Comparison of ENCODE assay signal across 1 cellular context in genomic region chr3:93973160-93974126, GRCh38.
TF ChIP-seq lines count a peak whose summit lies in the region.

Gene PROS1 (minus strand): TSS chr3:93973896. CDS start chr3:93973749, 147 bp downstream.

TF ChIP-seq in K562, 482 proteins besides CTCF, POLR2A, EP300 and RAD21 (continued from another document and continues in another):
- TF ChIP-seq, protein P1, sequence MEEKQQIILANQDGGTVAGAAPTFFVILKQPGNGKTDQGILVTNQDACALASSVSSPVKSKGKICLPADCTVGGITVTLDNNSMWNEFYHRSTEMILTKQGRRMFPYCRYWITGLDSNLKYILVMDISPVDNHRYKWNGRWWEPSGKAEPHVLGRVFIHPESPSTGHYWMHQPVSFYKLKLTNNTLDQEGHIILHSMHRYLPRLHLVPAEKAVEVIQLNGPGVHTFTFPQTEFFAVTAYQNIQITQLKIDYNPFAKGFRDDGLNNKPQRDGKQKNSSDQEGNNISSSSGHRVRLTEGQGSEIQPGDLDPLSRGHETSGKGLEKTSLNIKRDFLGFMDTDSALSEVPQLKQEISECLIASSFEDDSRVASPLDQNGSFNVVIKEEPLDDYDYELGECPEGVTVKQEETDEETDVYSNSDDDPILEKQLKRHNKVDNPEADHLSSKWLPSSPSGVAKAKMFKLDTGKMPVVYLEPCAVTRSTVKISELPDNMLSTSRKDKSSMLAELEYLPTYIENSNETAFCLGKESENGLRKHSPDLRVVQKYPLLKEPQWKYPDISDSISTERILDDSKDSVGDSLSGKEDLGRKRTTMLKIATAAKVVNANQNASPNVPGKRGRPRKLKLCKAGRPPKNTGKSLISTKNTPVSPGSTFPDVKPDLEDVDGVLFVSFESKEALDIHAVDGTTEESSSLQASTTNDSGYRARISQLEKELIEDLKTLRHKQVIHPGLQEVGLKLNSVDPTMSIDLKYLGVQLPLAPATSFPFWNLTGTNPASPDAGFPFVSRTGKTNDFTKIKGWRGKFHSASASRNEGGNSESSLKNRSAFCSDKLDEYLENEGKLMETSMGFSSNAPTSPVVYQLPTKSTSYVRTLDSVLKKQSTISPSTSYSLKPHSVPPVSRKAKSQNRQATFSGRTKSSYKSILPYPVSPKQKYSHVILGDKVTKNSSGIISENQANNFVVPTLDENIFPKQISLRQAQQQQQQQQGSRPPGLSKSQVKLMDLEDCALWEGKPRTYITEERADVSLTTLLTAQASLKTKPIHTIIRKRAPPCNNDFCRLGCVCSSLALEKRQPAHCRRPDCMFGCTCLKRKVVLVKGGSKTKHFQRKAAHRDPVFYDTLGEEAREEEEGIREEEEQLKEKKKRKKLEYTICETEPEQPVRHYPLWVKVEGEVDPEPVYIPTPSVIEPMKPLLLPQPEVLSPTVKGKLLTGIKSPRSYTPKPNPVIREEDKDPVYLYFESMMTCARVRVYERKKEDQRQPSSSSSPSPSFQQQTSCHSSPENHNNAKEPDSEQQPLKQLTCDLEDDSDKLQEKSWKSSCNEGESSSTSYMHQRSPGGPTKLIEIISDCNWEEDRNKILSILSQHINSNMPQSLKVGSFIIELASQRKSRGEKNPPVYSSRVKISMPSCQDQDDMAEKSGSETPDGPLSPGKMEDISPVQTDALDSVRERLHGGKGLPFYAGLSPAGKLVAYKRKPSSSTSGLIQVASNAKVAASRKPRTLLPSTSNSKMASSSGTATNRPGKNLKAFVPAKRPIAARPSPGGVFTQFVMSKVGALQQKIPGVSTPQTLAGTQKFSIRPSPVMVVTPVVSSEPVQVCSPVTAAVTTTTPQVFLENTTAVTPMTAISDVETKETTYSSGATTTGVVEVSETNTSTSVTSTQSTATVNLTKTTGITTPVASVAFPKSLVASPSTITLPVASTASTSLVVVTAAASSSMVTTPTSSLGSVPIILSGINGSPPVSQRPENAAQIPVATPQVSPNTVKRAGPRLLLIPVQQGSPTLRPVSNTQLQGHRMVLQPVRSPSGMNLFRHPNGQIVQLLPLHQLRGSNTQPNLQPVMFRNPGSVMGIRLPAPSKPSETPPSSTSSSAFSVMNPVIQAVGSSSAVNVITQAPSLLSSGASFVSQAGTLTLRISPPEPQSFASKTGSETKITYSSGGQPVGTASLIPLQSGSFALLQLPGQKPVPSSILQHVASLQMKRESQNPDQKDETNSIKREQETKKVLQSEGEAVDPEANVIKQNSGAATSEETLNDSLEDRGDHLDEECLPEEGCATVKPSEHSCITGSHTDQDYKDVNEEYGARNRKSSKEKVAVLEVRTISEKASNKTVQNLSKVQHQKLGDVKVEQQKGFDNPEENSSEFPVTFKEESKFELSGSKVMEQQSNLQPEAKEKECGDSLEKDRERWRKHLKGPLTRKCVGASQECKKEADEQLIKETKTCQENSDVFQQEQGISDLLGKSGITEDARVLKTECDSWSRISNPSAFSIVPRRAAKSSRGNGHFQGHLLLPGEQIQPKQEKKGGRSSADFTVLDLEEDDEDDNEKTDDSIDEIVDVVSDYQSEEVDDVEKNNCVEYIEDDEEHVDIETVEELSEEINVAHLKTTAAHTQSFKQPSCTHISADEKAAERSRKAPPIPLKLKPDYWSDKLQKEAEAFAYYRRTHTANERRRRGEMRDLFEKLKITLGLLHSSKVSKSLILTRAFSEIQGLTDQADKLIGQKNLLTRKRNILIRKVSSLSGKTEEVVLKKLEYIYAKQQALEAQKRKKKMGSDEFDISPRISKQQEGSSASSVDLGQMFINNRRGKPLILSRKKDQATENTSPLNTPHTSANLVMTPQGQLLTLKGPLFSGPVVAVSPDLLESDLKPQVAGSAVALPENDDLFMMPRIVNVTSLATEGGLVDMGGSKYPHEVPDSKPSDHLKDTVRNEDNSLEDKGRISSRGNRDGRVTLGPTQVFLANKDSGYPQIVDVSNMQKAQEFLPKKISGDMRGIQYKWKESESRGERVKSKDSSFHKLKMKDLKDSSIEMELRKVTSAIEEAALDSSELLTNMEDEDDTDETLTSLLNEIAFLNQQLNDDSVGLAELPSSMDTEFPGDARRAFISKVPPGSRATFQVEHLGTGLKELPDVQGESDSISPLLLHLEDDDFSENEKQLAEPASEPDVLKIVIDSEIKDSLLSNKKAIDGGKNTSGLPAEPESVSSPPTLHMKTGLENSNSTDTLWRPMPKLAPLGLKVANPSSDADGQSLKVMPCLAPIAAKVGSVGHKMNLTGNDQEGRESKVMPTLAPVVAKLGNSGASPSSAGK (IDR thresholded peaks at IDR 0.05) = no peak
- TF ChIP-seq MCM3 (IDR thresholded peaks at IDR 0.05) (no peak), ZNF76 (CRISPR knock-in tag; IDR thresholded peaks at IDR 0.05; ENCODE audit: borderline replicate concordance) (no peak), SETDB1 (IDR thresholded peaks at IDR 0.05; ENCODE audit: low read length) (no peak), RUNX1 (IDR thresholded peaks at IDR 0.05; ENCODE audit: low read depth) (no peak), RBM17 (IDR thresholded peaks at IDR 0.05; ENCODE audit: borderline replicate concordance, low read depth, low read length) (no peak), SRF (CRISPR knock-in tag; IDR thresholded peaks at IDR 0.05) (no peak), SRSF3 (IDR thresholded peaks at IDR 0.05; ENCODE audit: insufficient read depth, low read length) (no peak), ZBTB49 (CRISPR knock-in tag; IDR thresholded peaks at IDR 0.05; ENCODE audit: borderline replicate concordance) (no peak), ZBTB8A (IDR thresholded peaks at IDR 0.05; ENCODE audit: partially characterized antibody) (no peak)
- TF ChIP-seq, protein P2, sequence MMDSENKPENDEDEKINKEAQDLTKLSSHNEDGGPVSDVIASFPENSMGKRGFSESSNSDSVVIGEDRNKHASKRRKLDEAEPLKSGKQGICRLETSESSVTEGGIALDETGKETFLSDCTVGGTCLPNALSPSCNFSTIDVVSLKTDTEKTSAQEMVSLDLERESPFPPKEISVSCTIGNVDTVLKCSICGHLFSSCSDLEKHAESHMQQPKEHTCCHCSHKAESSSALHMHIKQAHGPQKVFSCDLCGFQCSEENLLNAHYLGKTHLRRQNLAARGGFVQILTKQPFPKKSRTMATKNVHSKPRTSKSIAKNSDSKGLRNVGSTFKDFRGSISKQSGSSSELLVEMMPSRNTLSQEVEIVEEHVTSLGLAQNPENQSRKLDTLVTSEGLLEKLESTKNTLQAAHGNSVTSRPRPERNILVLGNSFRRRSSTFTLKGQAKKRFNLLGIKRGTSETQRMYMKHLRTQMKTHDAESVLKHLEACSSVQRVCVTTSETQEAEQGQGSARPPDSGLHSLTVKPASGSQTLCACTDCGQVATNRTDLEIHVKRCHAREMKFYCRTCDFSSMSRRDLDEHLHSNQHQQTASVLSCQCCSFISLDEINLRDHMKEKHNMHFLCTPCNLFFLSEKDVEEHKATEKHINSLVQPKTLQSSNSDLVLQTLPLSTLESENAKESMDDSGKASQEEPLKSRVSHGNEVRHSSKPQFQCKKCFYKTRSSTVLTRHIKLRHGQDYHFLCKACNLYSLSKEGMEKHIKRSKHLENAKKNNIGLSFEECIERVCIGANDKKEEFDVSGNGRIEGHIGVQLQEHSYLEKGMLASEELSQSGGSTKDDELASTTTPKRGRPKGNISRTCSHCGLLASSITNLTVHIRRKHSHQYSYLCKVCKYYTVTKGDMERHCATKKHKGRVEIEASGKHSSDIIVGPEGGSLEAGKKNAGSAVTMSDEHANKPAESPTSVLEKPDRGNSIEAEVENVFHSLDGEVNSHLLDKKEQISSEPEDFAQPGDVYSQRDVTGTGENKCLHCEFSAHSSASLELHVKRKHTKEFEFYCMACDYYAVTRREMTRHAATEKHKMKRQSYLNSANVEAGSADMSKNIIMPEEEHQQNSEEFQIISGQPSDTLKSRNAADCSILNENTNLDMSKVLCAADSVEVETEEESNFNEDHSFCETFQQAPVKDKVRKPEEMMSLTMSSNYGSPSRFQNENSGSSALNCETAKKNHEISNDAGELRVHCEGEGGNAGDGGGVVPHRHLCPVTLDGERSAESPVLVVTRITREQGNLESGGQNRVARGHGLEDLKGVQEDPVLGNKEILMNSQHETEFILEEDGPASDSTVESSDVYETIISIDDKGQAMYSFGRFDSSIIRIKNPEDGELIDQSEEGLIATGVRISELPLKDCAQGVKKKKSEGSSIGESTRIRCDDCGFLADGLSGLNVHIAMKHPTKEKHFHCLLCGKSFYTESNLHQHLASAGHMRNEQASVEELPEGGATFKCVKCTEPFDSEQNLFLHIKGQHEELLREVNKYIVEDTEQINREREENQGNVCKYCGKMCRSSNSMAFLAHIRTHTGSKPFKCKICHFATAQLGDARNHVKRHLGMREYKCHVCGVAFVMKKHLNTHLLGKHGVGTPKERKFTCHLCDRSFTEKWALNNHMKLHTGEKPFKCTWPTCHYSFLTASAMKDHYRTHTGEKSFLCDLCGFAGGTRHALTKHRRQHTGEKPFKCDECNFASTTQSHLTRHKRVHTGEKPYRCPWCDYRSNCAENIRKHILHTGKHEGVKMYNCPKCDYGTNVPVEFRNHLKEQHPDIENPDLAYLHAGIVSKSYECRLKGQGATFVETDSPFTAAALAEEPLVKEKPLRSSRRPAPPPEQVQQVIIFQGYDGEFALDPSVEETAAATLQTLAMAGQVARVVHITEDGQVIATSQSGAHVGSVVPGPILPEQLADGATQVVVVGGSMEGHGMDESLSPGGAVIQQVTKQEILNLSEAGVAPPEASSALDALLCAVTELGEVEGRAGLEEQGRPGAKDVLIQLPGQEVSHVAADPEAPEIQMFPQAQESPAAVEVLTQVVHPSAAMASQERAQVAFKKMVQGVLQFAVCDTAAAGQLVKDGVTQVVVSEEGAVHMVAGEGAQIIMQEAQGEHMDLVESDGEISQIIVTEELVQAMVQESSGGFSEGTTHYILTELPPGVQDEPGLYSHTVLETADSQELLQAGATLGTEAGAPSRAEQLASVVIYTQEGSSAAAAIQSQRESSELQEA (IDR thresholded peaks at IDR 0.05; ENCODE audit: low read depth) = no peak
- TF ChIP-seq, protein P3, sequence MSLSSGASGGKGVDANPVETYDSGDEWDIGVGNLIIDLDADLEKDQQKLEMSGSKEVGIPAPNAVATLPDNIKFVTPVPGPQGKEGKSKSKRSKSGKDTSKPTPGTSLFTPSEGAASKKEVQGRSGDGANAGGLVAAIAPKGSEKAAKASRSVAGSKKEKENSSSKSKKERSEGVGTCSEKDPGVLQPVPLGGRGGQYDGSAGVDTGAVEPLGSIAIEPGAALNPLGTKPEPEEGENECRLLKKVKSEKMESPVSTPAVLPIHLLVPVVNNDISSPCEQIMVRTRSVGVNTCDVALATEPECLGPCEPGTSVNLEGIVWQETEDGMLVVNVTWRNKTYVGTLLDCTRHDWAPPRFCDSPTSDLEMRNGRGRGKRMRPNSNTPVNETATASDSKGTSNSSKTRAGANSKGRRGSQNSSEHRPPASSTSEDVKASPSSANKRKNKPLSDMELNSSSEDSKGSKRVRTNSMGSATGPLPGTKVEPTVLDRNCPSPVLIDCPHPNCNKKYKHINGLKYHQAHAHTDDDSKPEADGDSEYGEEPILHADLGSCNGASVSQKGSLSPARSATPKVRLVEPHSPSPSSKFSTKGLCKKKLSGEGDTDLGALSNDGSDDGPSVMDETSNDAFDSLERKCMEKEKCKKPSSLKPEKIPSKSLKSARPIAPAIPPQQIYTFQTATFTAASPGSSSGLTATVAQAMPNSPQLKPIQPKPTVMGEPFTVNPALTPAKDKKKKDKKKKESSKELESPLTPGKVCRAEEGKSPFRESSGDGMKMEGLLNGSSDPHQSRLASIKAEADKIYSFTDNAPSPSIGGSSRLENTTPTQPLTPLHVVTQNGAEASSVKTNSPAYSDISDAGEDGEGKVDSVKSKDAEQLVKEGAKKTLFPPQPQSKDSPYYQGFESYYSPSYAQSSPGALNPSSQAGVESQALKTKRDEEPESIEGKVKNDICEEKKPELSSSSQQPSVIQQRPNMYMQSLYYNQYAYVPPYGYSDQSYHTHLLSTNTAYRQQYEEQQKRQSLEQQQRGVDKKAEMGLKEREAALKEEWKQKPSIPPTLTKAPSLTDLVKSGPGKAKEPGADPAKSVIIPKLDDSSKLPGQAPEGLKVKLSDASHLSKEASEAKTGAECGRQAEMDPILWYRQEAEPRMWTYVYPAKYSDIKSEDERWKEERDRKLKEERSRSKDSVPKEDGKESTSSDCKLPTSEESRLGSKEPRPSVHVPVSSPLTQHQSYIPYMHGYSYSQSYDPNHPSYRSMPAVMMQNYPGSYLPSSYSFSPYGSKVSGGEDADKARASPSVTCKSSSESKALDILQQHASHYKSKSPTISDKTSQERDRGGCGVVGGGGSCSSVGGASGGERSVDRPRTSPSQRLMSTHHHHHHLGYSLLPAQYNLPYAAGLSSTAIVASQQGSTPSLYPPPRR (CRISPR knock-in tag; IDR thresholded peaks at IDR 0.05; ENCODE audit: borderline replicate concordance) = no peak
- TF ChIP-seq, protein P4, sequence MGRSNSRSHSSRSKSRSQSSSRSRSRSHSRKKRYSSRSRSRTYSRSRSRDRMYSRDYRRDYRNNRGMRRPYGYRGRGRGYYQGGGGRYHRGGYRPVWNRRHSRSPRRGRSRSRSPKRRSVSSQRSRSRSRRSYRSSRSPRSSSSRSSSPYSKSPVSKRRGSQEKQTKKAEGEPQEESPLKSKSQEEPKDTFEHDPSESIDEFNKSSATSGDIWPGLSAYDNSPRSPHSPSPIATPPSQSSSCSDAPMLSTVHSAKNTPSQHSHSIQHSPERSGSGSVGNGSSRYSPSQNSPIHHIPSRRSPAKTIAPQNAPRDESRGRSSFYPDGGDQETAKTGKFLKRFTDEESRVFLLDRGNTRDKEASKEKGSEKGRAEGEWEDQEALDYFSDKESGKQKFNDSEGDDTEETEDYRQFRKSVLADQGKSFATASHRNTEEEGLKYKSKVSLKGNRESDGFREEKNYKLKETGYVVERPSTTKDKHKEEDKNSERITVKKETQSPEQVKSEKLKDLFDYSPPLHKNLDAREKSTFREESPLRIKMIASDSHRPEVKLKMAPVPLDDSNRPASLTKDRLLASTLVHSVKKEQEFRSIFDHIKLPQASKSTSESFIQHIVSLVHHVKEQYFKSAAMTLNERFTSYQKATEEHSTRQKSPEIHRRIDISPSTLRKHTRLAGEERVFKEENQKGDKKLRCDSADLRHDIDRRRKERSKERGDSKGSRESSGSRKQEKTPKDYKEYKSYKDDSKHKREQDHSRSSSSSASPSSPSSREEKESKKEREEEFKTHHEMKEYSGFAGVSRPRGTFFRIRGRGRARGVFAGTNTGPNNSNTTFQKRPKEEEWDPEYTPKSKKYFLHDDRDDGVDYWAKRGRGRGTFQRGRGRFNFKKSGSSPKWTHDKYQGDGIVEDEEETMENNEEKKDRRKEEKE (IDR thresholded peaks at IDR 0.05; ENCODE audit: borderline replicate concordance in 1 of 2, control insufficient read depth in 1 of 2, low read depth in 2 of 2, low read length in 1 of 2) = peak in 1 of 2 experiments; percentile 51; a peak in 1 of 4 replicates
- TF ChIP-seq, protein P5, sequence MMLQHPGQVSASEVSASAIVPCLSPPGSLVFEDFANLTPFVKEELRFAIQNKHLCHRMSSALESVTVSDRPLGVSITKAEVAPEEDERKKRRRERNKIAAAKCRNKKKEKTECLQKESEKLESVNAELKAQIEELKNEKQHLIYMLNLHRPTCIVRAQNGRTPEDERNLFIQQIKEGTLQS (IDR thresholded peaks at IDR 0.05) = no peak
- TF ChIP-seq, protein P5 (CRISPR knock-in tag; conservative IDR thresholded peaks at IDR 0.05) = no peak
